ENCODE assay signal across 8 cellular contexts in the genomic region with DNA sequence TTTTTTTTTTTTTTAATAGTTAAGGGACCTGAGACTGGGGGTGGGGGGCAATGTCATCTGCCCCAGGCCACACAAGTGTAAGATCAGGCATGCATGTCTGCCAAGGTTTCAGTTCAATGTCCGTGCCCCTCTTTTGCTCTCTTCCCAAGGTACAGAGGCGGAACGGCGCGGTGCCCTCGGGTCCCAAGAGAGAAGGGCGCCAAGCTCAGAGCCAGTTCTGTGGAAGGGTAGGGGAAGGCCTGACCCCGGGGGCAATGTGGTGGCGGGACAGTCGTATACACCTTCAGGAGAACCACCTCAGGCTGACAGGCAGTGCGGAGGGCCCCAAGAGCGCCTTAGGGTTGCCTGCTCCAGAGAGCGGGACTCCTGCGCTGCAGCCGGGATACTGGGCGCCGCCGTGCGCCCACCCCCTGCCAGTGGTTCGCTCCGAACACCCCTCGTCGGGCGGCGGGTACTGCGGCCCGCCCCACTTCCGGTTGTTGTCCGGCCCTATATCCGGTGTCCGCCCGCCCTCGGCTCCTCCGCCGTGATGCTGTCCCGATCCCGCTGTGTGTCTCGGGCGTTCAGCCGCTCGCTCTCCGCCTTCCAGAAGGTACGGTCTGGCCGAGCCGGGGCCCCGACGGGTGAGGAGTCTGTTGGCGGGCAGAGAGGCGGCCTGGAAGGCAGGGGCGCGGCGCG. TPM values are rescaled to one million over a fixed set of nuclear protein-coding genes. Genes with fewer than 3 reads are reported as not detected.
DNase-seq lines count a peak whose midpoint lies in the region; ATAC-seq, FAIRE-seq and TF ChIP-seq lines count a peak whose summit lies in the region.

A gene (plus strand): TSS at position 492 of the 678 bp plus-strand sequence. CDS start 38 bp downstream, at position 530.

- H3K4me2 ChIP-seq in SU-DHL-6 (ENCODE audit: low read depth, low read length, poor library complexity, severe bottlenecking), result peak within 1 kb of the TSS; percentile 92

- WGBS in pancreas, 2 donors, result 0% methylated on average over 47 to 53 of the region's 53 CpGs

- H4K20me1 ChIP-seq in SU-DHL-6 (ENCODE audit: low read depth, low read length), result peaks cover 15% of the 10 kb centered on the region; the same call in 1 of the 2 replicates

- H3K79me2 ChIP-seq in SU-DHL-6 (ENCODE audit: insufficient read depth, low read length), result peaks cover 48% of the 10 kb centered on the region

- ATAC-seq in HG02642 (IDR thresholded peaks at IDR 0.05; ENCODE audit: poor library complexity, unreplicated experiment), result peak; percentile 95
- ATAC-seq in activated naive CD8-positive, alpha-beta T cell treated with anti-CD3 and anti-CD28 coated beads, Interleukin-2, amount 10 ng/mL, durations not matched to agents 7 days and 5 days (ENCODE audit: low read depth), result peak; percentile 89
- peak; percentile 99 for ATAC-seq in Right ventricle myocardium inferior
- peak; percentile 98 to 99 (median 98) for ATAC-seq in pancreas

- H3K27me3 Mint-ChIP-seq in activated naive CD8-positive, alpha-beta T cell treated with anti-CD3 and anti-CD28 coated beads, Interleukin-2, amount 10 ng/mL, durations not matched to agents 7 days and 5 days, result no peaks in the 10 kb centered on the region

- peak within 1 kb of the TSS; percentile 91 for H2AFZ ChIP-seq in SU-DHL-6 (ENCODE audit: low read depth, low read length, severe bottlenecking)

- H3K36me3 Mint-ChIP-seq in activated naive CD8-positive, alpha-beta T cell treated with anti-CD3 and anti-CD28 coated beads, Interleukin-2, amount 10 ng/mL, durations not matched to agents 7 days and 5 days, result peaks cover 19% of the 10 kb centered on the region

- POLR2A ChIA-PET in activated naive CD8-positive, alpha-beta T cell treated with anti-CD3 and anti-CD28 coated beads, Interleukin-2, amount 10 ng/mL, durations not matched to agents 7 days and 5 days (lab: Charles Lee), result interaction anchor here (0.6 to 5.3 kb wide), 13 partner anchors 10 to 780 kb away, joined by 3 to 52 read pairs (median 12); a partner anchor contains a TSS

- H3K9me2 ChIP-seq in SU-DHL-6 (replicated peaks; ENCODE audit: insufficient read depth, low read length), result no peaks in the 10 kb centered on the region

- peaks cover 51% of the 10 kb centered on the region for H3K4me1 Mint-ChIP-seq in activated naive CD8-positive, alpha-beta T cell treated with anti-CD3 and anti-CD28 coated beads, Interleukin-2, amount 10 ng/mL, durations not matched to agents 7 days and 5 days

- peak within 1 kb of the TSS; percentile 100 for H3K4me3 Mint-ChIP-seq in activated naive CD8-positive, alpha-beta T cell treated with anti-CD3 and anti-CD28 coated beads, Interleukin-2, amount 10 ng/mL, durations not matched to agents 7 days and 5 days

- no peaks in the 10 kb centered on the region for H3K27me3 ChIP-seq in SU-DHL-6 (ENCODE audit: low read length)
- H3K27me3 ChIP-seq in pancreas, result no peaks in the 10 kb centered on the region
- no peaks in the 10 kb centered on the region for H3K27me3 ChIP-seq in tibial artery

- H3K9me3 Mint-ChIP-seq in activated naive CD8-positive, alpha-beta T cell treated with anti-CD3 and anti-CD28 coated beads, Interleukin-2, amount 10 ng/mL, durations not matched to agents 7 days and 5 days, result no peaks in the 10 kb centered on the region

- no peaks in the 10 kb centered on the region for H3K36me3 ChIP-seq in SU-DHL-6 (ENCODE audit: low read length)
- H3K36me3 ChIP-seq in pancreas, result peaks cover 0 to 5% (median 0%) of the 10 kb centered on the region in 3 donors
- peaks cover 0 to 8% (median 7%) of the 10 kb centered on the region in 3 donors for H3K36me3 ChIP-seq in tibial artery

- H3K27ac ChIP-seq in SU-DHL-6 (ENCODE audit: low read depth, low read length) (peak within 1 kb of the TSS; percentile 64), pancreas (peak within 1 kb of the TSS; percentile 3 to 89 (median 82)), tibial artery (peak within 1 kb of the TSS; percentile 92 to 99)

- H3K27ac Mint-ChIP-seq in activated naive CD8-positive, alpha-beta T cell treated with anti-CD3 and anti-CD28 coated beads, Interleukin-2, amount 10 ng/mL, durations not matched to agents 7 days and 5 days, result peak within 1 kb of the TSS; percentile 99

- DNase-seq in GM12864 (ENCODE audit: low read depth), result peak; percentile 62
- peak; percentile 83 for DNase-seq in NCI-H1105 treated with DMSO at 0.1 percent for 48 hours (lab: John Stamatoyannopoulos, UW)
- peak; percentile 93 for DNase-seq in activated naive CD8-positive, alpha-beta T cell treated with anti-CD3 and anti-CD28 coated beads, Interleukin-2, amount 10 ng/mL, durations not matched to agents 7 days and 5 days
- DNase-seq in Right ventricle myocardium inferior (ENCODE audit: missing footprints), result peak; percentile 95
- DNase-seq in pancreas, result peak; percentile 85 to 96 (median 88)
- DNase-seq in tibial artery, result peak; percentile 81 to 90

- no peak for FAIRE-seq in pancreas (lab: Jason Lieb, UNC)

- H3K9me3 ChIP-seq in SU-DHL-6 (ENCODE audit: insufficient read depth, low read length), result no peaks in the 10 kb centered on the region
- no peaks in the 10 kb centered on the region for H3K9me3 ChIP-seq in pancreas
- no peaks in the 10 kb centered on the region for H3K9me3 ChIP-seq in tibial artery

- intact Hi-C loops in Right ventricle myocardium inferior (cut with DNase I), result loop anchor here (2.0 kb wide), 1 partner anchor 21 kb away; no protein-coding TSS in a partner anchor
- intact Hi-C loops in pancreas (cut with DNase I), result no loop called here
- intact Hi-C loops in tibial artery (cut with DNase I; ENCODE audit: low total_unique reads), result no loop called here

- H3F3A ChIP-seq in SU-DHL-6 (ENCODE audit: insufficient read depth), result no peaks in the 10 kb centered on the region; the same call in 1 of the 2 replicates

- no peak for TF ChIP-seq CTCF in GM12864 (IDR thresholded peaks at IDR 0.05; ENCODE audit: low read depth, low read length, missing control alignments)
- TF ChIP-seq CTCF in SU-DHL-6 (IDR thresholded peaks at IDR 0.05; ENCODE audit: insufficient read depth, low read length, poor library complexity, severe bottlenecking), result no peak
- TF ChIP-seq CTCF in pancreas (IDR thresholded peaks at IDR 0.05), result no peak
- no peak for TF ChIP-seq CTCF in tibial artery (IDR thresholded peaks at IDR 0.05)

- H3K9ac ChIP-seq in SU-DHL-6 (ENCODE audit: low read length), result peak within 1 kb of the TSS; percentile 82

- H3K4me1 ChIP-seq in pancreas (peaks cover 19 to 23% (median 20%) of the 10 kb centered on the region in 3 donors), tibial artery (peaks cover 0 to 48% (median 34%) of the 10 kb centered on the region in 4 donors)

- peak within 1 kb of the TSS; percentile 89 for H3K4me3 ChIP-seq in GM12864 (ENCODE audit: low read depth, low read length)
- H3K4me3 ChIP-seq in SU-DHL-6 (ENCODE audit: insufficient read depth, low read length, poor library complexity, severe bottlenecking), result peak within 1 kb of the TSS; percentile 94
- peak within 1 kb of the TSS; percentile 81 to 98 (median 96) for H3K4me3 ChIP-seq in pancreas
- H3K4me3 ChIP-seq in tibial artery, result peak within 1 kb of the TSS; percentile 87 to 98

RNA-seq across cellular contexts. Expression of the gene that starts here (rescaled TPM):
- 100 to 1,000 TPM; 111 to 124 TPM for total RNA-seq in activated naive CD8-positive, alpha-beta T cell treated with anti-CD3 and anti-CD28 coated beads, Interleukin-2, amount 10 ng/mL, durations not matched to agents 7 days and 5 days
- total RNA-seq in Right ventricle myocardium inferior (213 TPM), pancreas (10 to 100 TPM; 33.5 to 46.0 (median 39.3) TPM)
- polyA plus RNA-seq in pancreas, result 10 to 100 TPM; 22.8 to 40.4 TPM

Comparison
In these comparisons a context has a peak if more than half of its experiments do, and no peak if none do; other contexts are left out.
1. Peak in every context shown above with its lines: DNase-seq, ATAC-seq, H3K4me3 ChIP-seq and H3K27ac ChIP-seq.